19 cellular contexts compared by ENCODE assay signal in genomic region chr9:81430727-81431126, GRCh38.
A peak's percentile ranks its signal among the peaks of the same experiment; 100 is the strongest.
DNase-seq lines count a peak whose midpoint lies in the region; ATAC-seq and TF ChIP-seq lines count a peak whose summit lies in the region.
"Had no signal": no experiment of that assay in that cellular context is flagged by ENCODE, and none has a peak within 500 bp of the region (broad histone marks: within the 10 kb centered on the region; RNA-seq: fewer than 3 reads in every experiment).

No MANE protein-coding gene starts in this region.

- H3K27ac ChIP-seq in fibroblast of lung (ENCODE audit: insufficient read depth, low read length) = peak overlapping the region; percentile 62
- H3K27ac ChIP-seq: BLaER1 treated with 17β-estradiol and CSF1 and Interleukin-3, amounts not matched to agents 10 nM and 100 nM had no signal

- no peak overlapping the region for H2AFZ ChIP-seq in fibroblast of lung (ENCODE audit: low read length)

- H3K27me3 ChIP-seq in fibroblast of lung (ENCODE audit: control insufficient read depth, insufficient read depth, low read length) (no peaks in the 10 kb centered on the region), skeletal muscle satellite cell (ENCODE audit: control insufficient read depth, insufficient read depth, low read length) (no peaks in the 10 kb centered on the region)
- H3K27me3 ChIP-seq: BLaER1 treated with 17β-estradiol and CSF1 and Interleukin-3, amounts not matched to agents 10 nM and 100 nM; SJSA1 had no signal

- H3K9me3 ChIP-seq in fibroblast of lung (ENCODE audit: control insufficient read depth, insufficient read depth, low read depth, low read length) (peaks cover 3% of the 10 kb centered on the region), skeletal muscle satellite cell (replicated peaks; ENCODE audit: low read length) (peaks cover 7% of the 10 kb centered on the region)
- H3K9me3 ChIP-seq: SJSA1 had no signal

- ATAC-seq in GM21526 (IDR thresholded peaks at IDR 0.05; ENCODE audit: low FRiP score, unreplicated experiment) = no peak

- H3K4me2 ChIP-seq in fibroblast of lung (ENCODE audit: extremely low read depth, insufficient read depth, low read length) (no peak overlapping the region), skeletal muscle satellite cell (ENCODE audit: low read length) (peak overlapping the region; percentile 8)
- H3K4me2 ChIP-seq: BLaER1 treated with 17β-estradiol and CSF1 and Interleukin-3, amounts not matched to agents 10 nM and 100 nM had no signal

- no peaks in the 10 kb centered on the region for H4K20me1 ChIP-seq in fibroblast of lung (ENCODE audit: control insufficient read depth, extremely low read depth, insufficient read depth, low read length)
- H4K20me1 ChIP-seq: BLaER1 treated with 17β-estradiol and CSF1 and Interleukin-3, amounts not matched to agents 10 nM and 100 nM had no signal

- H3K36me3 ChIP-seq in fibroblast of lung (ENCODE audit: control insufficient read depth, insufficient read depth, low read length) (no peaks in the 10 kb centered on the region), skeletal muscle satellite cell (ENCODE audit: insufficient read depth, low read length) (no peaks in the 10 kb centered on the region)
- H3K36me3 ChIP-seq: BLaER1 treated with 17β-estradiol and CSF1 and Interleukin-3, amounts not matched to agents 10 nM and 100 nM; SJSA1 had no signal

- peak; percentile 12 for DNase-seq in GM03348 (ENCODE audit: low spot score)
- DNase-seq in M059J (ENCODE audit: low read depth) = peak; percentile 30
- DNase-seq in fibroblast of lung (ENCODE audit: low read depth in 2 of 2) = peak; percentile 51 to 67
- DNase-seq in DMS 273 treated with DMSO at 0.1 percent for 48 hours (lab: John Stamatoyannopoulos, UW) = no peak
- no peak for DNase-seq in CD1c-positive myeloid dendritic cell (ENCODE audit: extremely low spot score)
- no peak for DNase-seq in GM13976 (ENCODE audit: low spot score)
- DNase-seq: COR-L47, GDM1, KBM-7, NCI-H1092 treated with DMSO at 0.1 percent for 48 hours, NCI-H1694, NCI-H2107, NCI-H226, NCI-H526 treated with DMSO at 0.1 percent for 48 hours, SW 1271 had no signal

- H3K9ac ChIP-seq in fibroblast of lung (ENCODE audit: insufficient read depth, low read length) (no peak overlapping the region), skeletal muscle satellite cell (ENCODE audit: low read depth, low read length) (peak overlapping the region; percentile 64)
- H3K9ac ChIP-seq: BLaER1 treated with 17β-estradiol and CSF1 and Interleukin-3, amounts not matched to agents 10 nM and 100 nM had no signal

- TF ChIP-seq CTCF in fibroblast of lung (conservative IDR thresholded peaks at IDR 0.05 in 1 of 2, IDR thresholded peaks at IDR 0.05 in 1 of 2; ENCODE audit: low read depth in 1 of 2, low read length in 2 of 2) = no peak
- TF ChIP-seq CTCF in GM13976 (IDR thresholded peaks at IDR 0.05; ENCODE audit: borderline replicate concordance, control extremely low read depth, extremely low read depth, insufficient read depth, missing control alignments) = no peak

- no peaks in the 10 kb centered on the region for H3K79me2 ChIP-seq in fibroblast of lung (ENCODE audit: control insufficient read depth, insufficient read depth, low read length)

- H3K4me3 ChIP-seq in fibroblast of lung (replicated peaks in 1 of 4; ENCODE audit: control extremely low read depth in 1 of 4, insufficient read depth in 1 of 4, low read depth in 3 of 4, low read length in 4 of 4) (no peak overlapping the region), skeletal muscle satellite cell (ENCODE audit: low read length) (no peak overlapping the region)
- H3K4me3 ChIP-seq: BLaER1 treated with 17β-estradiol and CSF1 and Interleukin-3, amounts not matched to agents 10 nM and 100 nM; SJSA1 had no signal

- in situ Hi-C loops in GM13976 (cut with MboI; ENCODE audit: low sequenced_read_pairs, unreplicated experiment) = no loop called here

- H3K4me1 ChIP-seq in fibroblast of lung (ENCODE audit: control insufficient read depth, extremely low read depth, insufficient read depth, low read length) (peaks cover 2% of the 10 kb centered on the region), skeletal muscle satellite cell (ENCODE audit: control insufficient read depth, insufficient read depth, low read length) (peaks cover 19% of the 10 kb centered on the region)
- H3K4me1 ChIP-seq: BLaER1 treated with 17β-estradiol and CSF1 and Interleukin-3, amounts not matched to agents 10 nM and 100 nM had no signal

Comparison
In these comparisons a context has a peak if more than half of its experiments do, and no peak if none do; other contexts are left out.
1. DNase-seq: peak in GM03348 (single experiment), M059J (single experiment) and fibroblast of lung (2 of 2); none in DMS 273 treated with DMSO at 0.1 percent for 48 hours (single experiment), CD1c-positive myeloid dendritic cell (single experiment) and GM13976 (single experiment).